8 cellular contexts compared by ENCODE assay signal in the genomic region with DNA sequence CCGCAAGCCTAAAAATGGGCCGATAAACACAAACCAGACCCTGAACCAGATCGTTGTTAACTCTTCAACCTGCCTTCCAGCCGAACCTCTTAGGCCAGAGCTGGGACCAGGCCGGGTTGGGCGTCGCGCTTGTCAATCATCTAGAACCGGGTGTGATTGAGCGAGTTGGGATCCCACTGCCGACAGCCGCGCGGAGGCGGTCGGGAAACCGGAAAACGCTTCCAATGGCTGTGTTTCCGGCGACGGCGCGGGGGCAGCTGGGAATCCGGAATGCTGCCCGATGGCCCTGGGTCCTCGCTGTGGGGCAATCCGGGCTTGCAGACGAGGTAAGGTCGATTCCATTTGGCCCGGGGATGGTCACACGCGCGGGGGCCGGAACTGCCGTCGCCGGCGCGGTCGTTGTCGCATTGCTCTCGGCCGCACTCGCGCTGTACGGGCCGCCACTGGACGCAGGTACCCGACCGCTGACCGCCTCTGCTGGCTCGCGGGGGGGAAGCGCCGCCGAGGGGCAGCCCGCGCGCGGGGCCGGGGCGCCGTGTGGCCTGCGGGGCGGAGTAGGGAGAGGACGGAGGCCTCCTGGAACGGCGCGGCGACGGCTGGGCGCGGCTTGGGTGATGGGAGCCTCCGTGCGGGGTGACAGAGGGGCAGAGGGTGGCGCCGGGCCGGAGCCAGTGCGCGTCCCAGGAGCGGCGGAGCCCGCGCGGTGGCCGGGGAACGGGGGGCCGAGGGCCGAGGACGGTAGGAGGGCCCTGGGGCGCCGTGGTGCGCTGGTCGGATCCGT. TPM values are rescaled to one million over a fixed set of nuclear protein-coding genes. Genes with fewer than 3 reads are reported as not detected.
A peak's percentile ranks its signal among the peaks of the same experiment; 100 is the strongest.
DNase-seq lines count a peak whose midpoint lies in the region; ATAC-seq, FAIRE-seq and TF ChIP-seq lines count a peak whose summit lies in the region.

TSS of gene NAXD (plus strand) at position 224 of the 781 bp plus-strand sequence. CDS start at position 281, 57 bp downstream.

- peak within 1 kb of the TSS; percentile 77 for H3K9ac ChIP-seq in HUES64 (ENCODE audit: low read depth, low read length)

- H3K4me1 ChIP-seq in HUES64 (ENCODE audit: insufficient read depth, low read length) (peaks cover 22% of the 10 kb centered on the region), OCI-LY7 (ENCODE audit: insufficient read depth, low read length, poor library complexity, severe bottlenecking) (peaks cover 14% of the 10 kb centered on the region), mucosa of descending colon (ENCODE audit: low read depth) (peaks cover 24% of the 10 kb centered on the region)

- H3K9me2 ChIP-seq in OCI-LY7 (ENCODE audit: insufficient read depth, low read length), result no peaks in the 10 kb centered on the region

- no peak for FAIRE-seq in D721Med (lab: Jason Lieb, UNC)

- H3K79me2 ChIP-seq in OCI-LY7 (ENCODE audit: insufficient read depth, low read depth, low read length), result peaks cover 40% of the 10 kb centered on the region

- TF ChIP-seq CTCF in D721Med (IDR thresholded peaks at IDR 0.05; ENCODE audit: insufficient read depth, missing control alignments), result no peak
- TF ChIP-seq CTCF in OCI-LY7 (conservative IDR thresholded peaks at IDR 0.05; ENCODE audit: low read length), result no peak
- no peak for TF ChIP-seq CTCF in mucosa of descending colon (IDR thresholded peaks at IDR 0.05)

- POLR2A ChIA-PET in OCI-LY7 (lab: Charles Lee), result no interaction called here

- H3K27ac ChIP-seq in HUES64 (ENCODE audit: low read depth, low read length), result peak within 1 kb of the TSS; percentile 59; the same call in 1 of the 2 replicates
- peak within 1 kb of the TSS; percentile 35 for H3K27ac ChIP-seq in OCI-LY7 (ENCODE audit: low read depth, low read length, poor library complexity, severe bottlenecking)
- peak within 1 kb of the TSS; percentile 87 for H3K27ac ChIP-seq in epithelial cell of prostate

- CTCF ChIA-PET in OCI-LY7 (lab: Charles Lee; ENCODE audit: unreplicated experiment), result no interaction called here

- H3K36me3 ChIP-seq in HUES64 (ENCODE audit: insufficient read depth, low read length) (no peaks in the 10 kb centered on the region), OCI-LY7 (ENCODE audit: insufficient read depth, low read length) (no peaks in the 10 kb centered on the region), mucosa of descending colon (ENCODE audit: low read depth) (no peaks in the 10 kb centered on the region)

- ATAC-seq in GM21447 (IDR thresholded peaks at IDR 0.05; ENCODE audit: unreplicated experiment) (peak; percentile 67), mucosa of descending colon (peak; percentile 92)

- H2AFZ ChIP-seq in OCI-LY7 (ENCODE audit: low read length), result peak within 1 kb of the TSS; percentile 94

- H3K9me3 ChIP-seq in HUES64 (ENCODE audit: insufficient read depth, low read depth, low read length), result no peaks in the 10 kb centered on the region
- H3K9me3 ChIP-seq in OCI-LY7 (ENCODE audit: low read length), result no peaks in the 10 kb centered on the region
- H3K9me3 ChIP-seq in mucosa of descending colon, result no peaks in the 10 kb centered on the region

- peak within 1 kb of the TSS; percentile 92 for H3K4me2 ChIP-seq in OCI-LY7 (ENCODE audit: low read length)

- DNase-seq in D721Med (ENCODE audit: insufficient read length, low spot score), result peak; percentile 98
- peak; percentile 80 for DNase-seq in OCI-LY7 (ENCODE audit: low spot score)
- peak; percentile 80 for DNase-seq in activated T-cell treated with anti-CD3 and anti-CD28 coated beads for 48 hours (ENCODE audit: low read depth)
- DNase-seq in epithelial cell of prostate (ENCODE audit: low read depth, low spot score), result peak; percentile 62
- DNase-seq in mucosa of descending colon, result peak; percentile 94 to 96 (median 94)
- DNase-seq in stimulated activated CD8-positive, alpha-beta memory T cell treated with anti-CD3 and anti-CD28 coated beads, Interleukin-4, amount 100 ng/mL, for 24 hours (ENCODE audit: low read depth), result peak; percentile 75

- no TSS peak for BruUV-seq in OCI-LY7 (replicated peaks; lab: Mats Ljungman, UMichigan)

- no peaks in the 10 kb centered on the region for H4K20me1 ChIP-seq in OCI-LY7 (ENCODE audit: insufficient read depth, low read length)

- WGBS in HUES64, result 2% methylated on average over 95 of the region's 95 CpGs

- H3K4me3 ChIP-seq in HUES64 (ENCODE audit: low read length) (peak within 1 kb of the TSS; percentile 86), OCI-LY7 (ENCODE audit: low read depth, low read length, poor library complexity, severe bottlenecking) (peak within 1 kb of the TSS; percentile 87), mucosa of descending colon (peak within 1 kb of the TSS; percentile 91)

- intact Hi-C loops in OCI-LY7 (cut with micrococcal nuclease; ENCODE audit: unreplicated experiment), result loop anchor here (2.0 to 10.0 kb wide), 3 partner anchors 99 to 299 kb away; partner anchors contain the start of genes ANKRD10 and ING1
- intact Hi-C loops in mucosa of descending colon (cut with DNase I, micrococcal nuclease), result no loop called here

- H3K27me3 ChIP-seq in HUES64 (ENCODE audit: insufficient read depth, low read length), result peaks cover 4% of the 10 kb centered on the region

RNA-seq across cellular contexts. Expression of gene NAXD, which starts in this region (rescaled TPM):
- 17.3 TPM for polyA plus RNA-seq in HUES64 (2013, experiment 1 of 2)
- 18.2 TPM for polyA plus RNA-seq in HUES64 (2013, experiment 2 of 2)
- total RNA-seq in OCI-LY7 (2014; rRNA removed; shearing (Covaris generic)), result 8.3 and 9.4 TPM in 2 replicates
- total RNA-seq in OCI-LY7 (2022) (12.5 and 13.8 TPM in 2 replicates), mucosa of descending colon (10 to 100 TPM; 32.8 to 49.6 (median 38.8) TPM)

Comparison
In these comparisons a context has a peak if more than half of its experiments do, and no peak if none do; other contexts are left out.
1. Peak in every context shown above with its lines: DNase-seq, ATAC-seq, H3K4me3 ChIP-seq and H3K27ac ChIP-seq.
2. H3K27ac ChIP-seq: peak in every context shown above with its lines; median percentile 87 in epithelial cell of prostate; 59 in HUES64; 35 in OCI-LY7.